Comparison of ENCODE assay signal across 1 cellular context in genomic region chr1:84603941-84604830, GRCh38.
TF ChIP-seq lines count a peak whose summit lies in the region.

No MANE protein-coding gene starts in this region.

TF ChIP-seq in HepG2, 621 proteins besides CTCF, POLR2A, EP300 and RAD21 (continued from another document and continues in another):
- TF ChIP-seq TFDP1 (CRISPR knock-in tag; IDR thresholded peaks at IDR 0.05; ENCODE audit: borderline replicate concordance) (peak; percentile 66; the same call in 1 of the 2 replicates), SAP130 (CRISPR knock-in tag; IDR thresholded peaks at IDR 0.05; ENCODE audit: low read depth) (peak; percentile 75), ZNF30 (CRISPR knock-in tag; IDR thresholded peaks at IDR 0.05) (no peak), HDAC1 (CRISPR knock-in tag; IDR thresholded peaks at IDR 0.05) (no peak), NR1H2 (CRISPR knock-in tag; IDR thresholded peaks at IDR 0.05; ENCODE audit: borderline replicate concordance, low read depth) (no peak), ZC3H13 (CRISPR knock-in tag; IDR thresholded peaks at IDR 0.05) (no peak), HNRNPL (IDR thresholded peaks at IDR 0.05; ENCODE audit: low read depth, low read length) (no peak), STAG1 (CRISPR knock-in tag; IDR thresholded peaks at IDR 0.05) (peak; percentile 95), MED1 (CRISPR knock-in tag; IDR thresholded peaks at IDR 0.05) (no peak), MYNN (CRISPR knock-in tag; IDR thresholded peaks at IDR 0.05; ENCODE audit: low read depth) (no peak), RFXANK (CRISPR knock-in tag; IDR thresholded peaks at IDR 0.05) (no peak), ZSCAN9 (CRISPR knock-in tag; IDR thresholded peaks at IDR 0.05; ENCODE audit: borderline replicate concordance) (no peak), MTA3 (CRISPR knock-in tag; IDR thresholded peaks at IDR 0.05) (no peak), HNF4A (CRISPR knock-in tag; IDR thresholded peaks at IDR 0.05) (no peak), ZNF337 (CRISPR knock-in tag; IDR thresholded peaks at IDR 0.05; ENCODE audit: borderline replicate concordance, low read depth) (no peak), ZSCAN25 (CRISPR knock-in tag; IDR thresholded peaks at IDR 0.05) (no peak), TGIF2 (CRISPR knock-in tag; IDR thresholded peaks at IDR 0.05) (0 out of 2 replicates have a peak, but pooled peaks have one; percentile 55), ZFP62 (CRISPR knock-in tag; IDR thresholded peaks at IDR 0.05) (no peak), DMAP1 (CRISPR knock-in tag; IDR thresholded peaks at IDR 0.05) (no peak; the same call in 1 of the 2 replicates), ZFP82 (CRISPR knock-in tag; IDR thresholded peaks at IDR 0.05; ENCODE audit: borderline replicate concordance) (no peak), HNRNPH1 (optimal IDR thresholded peaks at IDR 0.05; ENCODE audit: low read depth, low read length) (no peak), ZNF205 (CRISPR knock-in tag; IDR thresholded peaks at IDR 0.05) (no peak), ZNF850 (CRISPR knock-in tag; conservative IDR thresholded peaks at IDR 0.05) (no peak), TRAFD1 (CRISPR knock-in tag; IDR thresholded peaks at IDR 0.05; ENCODE audit: borderline replicate concordance) (no peak), ZNF580 (CRISPR knock-in tag; IDR thresholded peaks at IDR 0.05; ENCODE audit: borderline replicate concordance, low read depth) (no peak), HNRNPK (IDR thresholded peaks at IDR 0.05; ENCODE audit: low read depth, low read length, poor library complexity, severe bottlenecking) (no peak), RBFOX2 (IDR thresholded peaks at IDR 0.05; ENCODE audit: low read depth, low read length) (no peak), ZNF644 (CRISPR knock-in tag; IDR thresholded peaks at IDR 0.05; ENCODE audit: low read depth) (no peak), ZC3H4 (CRISPR knock-in tag; IDR thresholded peaks at IDR 0.05; ENCODE audit: borderline replicate concordance) (no peak), SATB2 (CRISPR knock-in tag; IDR thresholded peaks at IDR 0.05) (no peak), ZNF709 (CRISPR knock-in tag; IDR thresholded peaks at IDR 0.05) (no peak), HDAC2 (CRISPR knock-in tag; IDR thresholded peaks at IDR 0.05) (no peak), SMARCC2 (IDR thresholded peaks at IDR 0.05) (no peak), TFE3 (CRISPR knock-in tag; IDR thresholded peaks at IDR 0.05) (no peak), IRX3 (CRISPR knock-in tag; IDR thresholded peaks at IDR 0.05; ENCODE audit: borderline replicate concordance, low read depth) (no peak), TMF1 (CRISPR knock-in tag; IDR thresholded peaks at IDR 0.05; ENCODE audit: low read depth) (no peak), PHF21A (CRISPR knock-in tag; IDR thresholded peaks at IDR 0.05) (0 out of 2 replicates have a peak, but pooled peaks have one; percentile 28), ZBTB8A (CRISPR knock-in tag; IDR thresholded peaks at IDR 0.05; ENCODE audit: borderline replicate concordance, low read depth) (no peak), PCBP2 (optimal IDR thresholded peaks at IDR 0.05; ENCODE audit: low read depth, low read length, poor library complexity, severe bottlenecking) (no peak), ZNF20 (CRISPR knock-in tag; IDR thresholded peaks at IDR 0.05) (no peak), RBAK (CRISPR knock-in tag; IDR thresholded peaks at IDR 0.05) (no peak), MXD4 (CRISPR knock-in tag; IDR thresholded peaks at IDR 0.05) (peak; percentile 42; the same call in 1 of the 2 replicates), RNF2 (conservative IDR thresholded peaks at IDR 0.05; ENCODE audit: low read depth) (peak; percentile 65), PAF1 (CRISPR knock-in tag; IDR thresholded peaks at IDR 0.05) (no peak), HMGXB4 (CRISPR knock-in tag; IDR thresholded peaks at IDR 0.05; ENCODE audit: borderline replicate concordance in 1 of 2, low read depth in 1 of 2) (peak; percentile 44 to 86; a peak in 1 of 4 replicates), ZMYM4 (CRISPR knock-in tag; IDR thresholded peaks at IDR 0.05) (peak; percentile 47; the same call in 1 of the 2 replicates), IRF9 (CRISPR knock-in tag; IDR thresholded peaks at IDR 0.05; ENCODE audit: borderline replicate concordance) (no peak), TEF (CRISPR knock-in tag; IDR thresholded peaks at IDR 0.05) (no peak), CSRNP2 (CRISPR knock-in tag; conservative IDR thresholded peaks at IDR 0.05; ENCODE audit: low read depth) (no peak), THAP7 (CRISPR knock-in tag; IDR thresholded peaks at IDR 0.05) (no peak), ZNF619 (CRISPR knock-in tag; IDR thresholded peaks at IDR 0.05) (no peak), ZNF883 (CRISPR knock-in tag; IDR thresholded peaks at IDR 0.05; ENCODE audit: not compliant biosample characterization) (no peak), ATF1 (CRISPR knock-in tag; IDR thresholded peaks at IDR 0.05) (no peak), NR0B2 (CRISPR knock-in tag; IDR thresholded peaks at IDR 0.05) (no peak), MAFK (conservative IDR thresholded peaks at IDR 0.05 in 1 of 2, IDR thresholded peaks at IDR 0.05 in 1 of 2; ENCODE audit: low read length in 2 of 2) (no peak), ZNF33B (CRISPR knock-in tag; IDR thresholded peaks at IDR 0.05) (no peak), ISX (CRISPR knock-in tag; conservative IDR thresholded peaks at IDR 0.05) (no peak), ARNT2 (CRISPR knock-in tag; IDR thresholded peaks at IDR 0.05; ENCODE audit: low read depth) (no peak), ZNF550 (CRISPR knock-in tag; IDR thresholded peaks at IDR 0.05; ENCODE audit: borderline replicate concordance) (no peak), ZNF772 (CRISPR knock-in tag; IDR thresholded peaks at IDR 0.05) (no peak), KAT8 (CRISPR knock-in tag; IDR thresholded peaks at IDR 0.05) (no peak), ZNF468 (CRISPR knock-in tag; IDR thresholded peaks at IDR 0.05) (no peak), ZFYVE20 (CRISPR knock-in tag; IDR thresholded peaks at IDR 0.05; ENCODE audit: borderline replicate concordance, low read depth) (no peak), ZNF335 (CRISPR knock-in tag; IDR thresholded peaks at IDR 0.05) (no peak), ZBTB44 (CRISPR knock-in tag; IDR thresholded peaks at IDR 0.05) (no peak), ZBTB38 (CRISPR knock-in tag; IDR thresholded peaks at IDR 0.05) (no peak)
